Comparison of ENCODE assay signal across 14 cellular contexts in the genomic region with DNA sequence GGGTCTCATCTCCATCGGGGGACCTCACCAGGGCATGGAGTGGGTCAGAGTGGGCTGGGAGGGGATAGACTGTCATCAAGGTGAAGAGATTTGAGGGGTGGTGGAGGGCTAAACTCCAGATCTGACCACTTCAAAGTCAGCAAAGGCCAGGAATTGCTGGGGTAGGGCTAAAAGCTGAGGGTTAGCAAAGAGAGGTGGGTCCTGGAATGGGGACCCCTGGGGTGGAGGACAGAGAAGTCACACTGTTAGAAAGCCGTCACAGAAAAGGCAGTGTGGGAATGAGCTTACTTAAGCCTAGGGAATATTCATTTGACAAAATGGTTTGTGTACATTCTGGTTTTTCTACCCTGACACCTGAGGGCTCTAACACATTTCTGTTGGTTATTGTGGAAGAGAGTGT. TPM values are rescaled to one million over a fixed set of nuclear protein-coding genes. Genes with fewer than 3 reads are reported as not detected.
DNase-seq lines count a peak whose midpoint lies in the region; ATAC-seq and TF ChIP-seq lines count a peak whose summit lies in the region.
"Had no signal": no experiment of that assay in that cellular context is flagged by ENCODE, and none has a peak within 500 bp of the region (broad histone marks: within the 10 kb centered on the region; RNA-seq: fewer than 3 reads in every experiment).

No MANE protein-coding gene starts in this region.

- H3K4me1 Mint-ChIP-seq in CD4-positive, CD25-positive, alpha-beta regulatory T cell, result peaks cover 57 to 86% (median 60%) of the 10 kb centered on the region in 4 donors

- H3K9me2 ChIP-seq in MM.1S (replicated peaks; ENCODE audit: insufficient read depth, low read length) (no peaks in the 10 kb centered on the region), Karpas-422 (replicated peaks; ENCODE audit: insufficient read depth, low read length) (no peaks in the 10 kb centered on the region)

- H3K9ac ChIP-seq in MM.1S (ENCODE audit: low read length), result peak overlapping the region; percentile 76
- no peak overlapping the region for H3K9ac ChIP-seq in Karpas-422 (ENCODE audit: low read length)
- H3K9ac ChIP-seq: BLaER1 treated with 17β-estradiol and CSF1 and Interleukin-3, amounts not matched to agents 10 nM and 100 nM had no signal

- POLR2A ChIA-PET in GM10248 (lab: Yijun Ruan, JAX), result no interaction called here

- no peak for DNase-seq in CD4-positive, CD25-positive, alpha-beta regulatory T cell
- DNase-seq in MM.1S (no peak), right atrium auricular region (ENCODE audit: low spot score) (no peak), NCI-H2081 (lab: John Stamatoyannopoulos, UW) (no peak), Karpas-422 (no peak), NCI-H1105 (lab: John Stamatoyannopoulos, UW) (no peak), GM10248 (ENCODE audit: extremely low spot score) (no peak)
- DNase-seq: activated CD4-positive, CD25-positive, alpha-beta regulatory T cell treated with anti-CD3 and anti-CD28 coated beads, Interleukin-2, amount 50 U/mL, for 72 hours; kidney glomerular epithelial cell; SHP77 had no signal

- H3K27me3 ChIP-seq in CD4-positive, CD25-positive, alpha-beta regulatory T cell (ENCODE audit: control insufficient read depth, insufficient read depth, low read length), result no peaks in the 10 kb centered on the region
- H3K27me3 ChIP-seq in MM.1S (replicated peaks; ENCODE audit: insufficient read depth, low read length) (no peaks in the 10 kb centered on the region), right atrium auricular region (no peaks in the 10 kb centered on the region), Karpas-422 (ENCODE audit: low read length) (no peaks in the 10 kb centered on the region)
- H3K27me3 ChIP-seq: BLaER1 treated with 17β-estradiol and CSF1 and Interleukin-3, amounts not matched to agents 10 nM and 100 nM had no signal

- H3K4me3 Mint-ChIP-seq in CD4-positive, CD25-positive, alpha-beta regulatory T cell, result peak overlapping the region; percentile 80 to 94 (median 83)
- H3K4me3 Mint-ChIP-seq: neural crest cell had no signal

- no peaks in the 10 kb centered on the region for H3K27me3 Mint-ChIP-seq in CD4-positive, CD25-positive, alpha-beta regulatory T cell

- H3K36me3 Mint-ChIP-seq in CD4-positive, CD25-positive, alpha-beta regulatory T cell, result peaks cover 28% of the 10 kb centered on the region

- no peak overlapping the region for H2AFZ ChIP-seq in MM.1S (ENCODE audit: low read length)
- H2AFZ ChIP-seq in Karpas-422 (ENCODE audit: low read length), result no peak overlapping the region

- TF ChIP-seq CTCF in MM.1S (IDR thresholded peaks at IDR 0.05; ENCODE audit: low read length), result no peak
- TF ChIP-seq CTCF in right atrium auricular region (IDR thresholded peaks at IDR 0.05), result no peak
- TF ChIP-seq CTCF in GM10248 (IDR thresholded peaks at IDR 0.05; ENCODE audit: control extremely low read depth, extremely low read depth, low read depth, missing control alignments), result no peak

- peaks cover 0 to 4% of the 10 kb centered on the region in 2 experiments for H3K9me3 ChIP-seq in CD4-positive, CD25-positive, alpha-beta regulatory T cell (ENCODE audit: control insufficient read depth in 2 of 2, low read length in 2 of 2)
- H3K9me3 ChIP-seq in MM.1S (replicated peaks; ENCODE audit: insufficient read depth, low read length), result no peaks in the 10 kb centered on the region
- H3K9me3 ChIP-seq in right atrium auricular region, result peaks cover 0 to 5% of the 10 kb centered on the region in 2 donors
- H3K9me3 ChIP-seq in Karpas-422 (ENCODE audit: low read length), result no peaks in the 10 kb centered on the region

- CTCF ChIA-PET in GM10248 (lab: Yijun Ruan, JAX), result interaction anchor here (1.5 to 1.8 kb wide), 2 partner anchors 14 to 190 kb away, joined by 4 to 6 read pairs; no protein-coding TSS in a partner anchor

- H3K4me2 ChIP-seq in MM.1S (ENCODE audit: low read depth, low read length) (peak overlapping the region; percentile 92), Karpas-422 (ENCODE audit: low read depth, low read length, poor library complexity, severe bottlenecking) (no peak overlapping the region)

- peaks cover 50% of the 10 kb centered on the region for H3F3A ChIP-seq in MM.1S (ENCODE audit: insufficient read depth, low read length)

- H3K27ac ChIP-seq in CD4-positive, CD25-positive, alpha-beta regulatory T cell (ENCODE audit: insufficient read depth, low read length, poor library complexity, severe bottlenecking), result peak overlapping the region; percentile 86
- H3K27ac ChIP-seq in MM.1S (ENCODE audit: low read length) (peak overlapping the region; percentile 97), right atrium auricular region (peak overlapping the region; percentile 41 to 64), Karpas-422 (ENCODE audit: low read length) (no peak overlapping the region)
- H3K27ac ChIP-seq: BLaER1 treated with 17β-estradiol and CSF1 and Interleukin-3, amounts not matched to agents 10 nM and 100 nM had no signal

- peaks cover 12% of the 10 kb centered on the region for H3K36me3 ChIP-seq in CD4-positive, CD25-positive, alpha-beta regulatory T cell (ENCODE audit: control insufficient read depth, insufficient read depth, low read length)
- H3K36me3 ChIP-seq in MM.1S (replicated peaks; ENCODE audit: insufficient read depth, low read length), result no peaks in the 10 kb centered on the region; the same call in 1 of the 2 replicates
- peaks cover 5% of the 10 kb centered on the region for H3K36me3 ChIP-seq in right atrium auricular region
- peaks cover 54% of the 10 kb centered on the region for H3K36me3 ChIP-seq in Karpas-422 (ENCODE audit: insufficient read depth, low read length)

- peak overlapping the region; percentile 96 to 99 (median 98) for H3K27ac Mint-ChIP-seq in CD4-positive, CD25-positive, alpha-beta regulatory T cell

- H3K9me3 Mint-ChIP-seq in CD4-positive, CD25-positive, alpha-beta regulatory T cell, result no peaks in the 10 kb centered on the region
- H3K9me3 Mint-ChIP-seq: neural crest cell had no signal

- peaks cover 90% of the 10 kb centered on the region for H3K79me2 ChIP-seq in MM.1S (ENCODE audit: low read length)
- H3K79me2 ChIP-seq in Karpas-422 (ENCODE audit: low read length), result peaks cover 89% of the 10 kb centered on the region

- ATAC-seq in CD4-positive, CD25-positive, alpha-beta regulatory T cell (ENCODE audit: low read depth in 2 of 2), result peak in 1 of 2 donors; percentile 3
- ATAC-seq in GM18511 (IDR thresholded peaks at IDR 0.05; ENCODE audit: unreplicated experiment), result peak; percentile 30
- ATAC-seq: HCT116 had no signal

- H4K20me1 ChIP-seq in MM.1S (ENCODE audit: insufficient read depth, low read length) (no peaks in the 10 kb centered on the region), Karpas-422 (ENCODE audit: insufficient read depth, low read depth, low read length) (peaks cover 9% of the 10 kb centered on the region; the same call in 1 of the 2 replicates)

- peak overlapping the region; percentile 78 for H3K4me3 ChIP-seq in CD4-positive, CD25-positive, alpha-beta regulatory T cell (ENCODE audit: low read depth, low read length)
- H3K4me3 ChIP-seq in MM.1S (ENCODE audit: low read length), result peak overlapping the region; percentile 49
- H3K4me3 ChIP-seq in right atrium auricular region, result no peak overlapping the region
- H3K4me3 ChIP-seq in Karpas-422 (ENCODE audit: low read length), result no peak overlapping the region
- H3K4me3 ChIP-seq: BLaER1 treated with 17β-estradiol and CSF1 and Interleukin-3, amounts not matched to agents 10 nM and 100 nM had no signal

- H3K4me1 ChIP-seq in CD4-positive, CD25-positive, alpha-beta regulatory T cell (ENCODE audit: control insufficient read depth, insufficient read depth, low read length, poor library complexity, severe bottlenecking), result peaks cover 61% of the 10 kb centered on the region
- H3K4me1 ChIP-seq in MM.1S (ENCODE audit: low read length) (peaks cover 79% of the 10 kb centered on the region), right atrium auricular region (peaks cover 0 to 69% of the 10 kb centered on the region in 2 donors), Karpas-422 (ENCODE audit: low read length) (peaks cover 8% of the 10 kb centered on the region)

RNA-seq across cellular contexts. Expression of gene FBH1, which starts 6.2 kb away (rescaled TPM):
- total RNA-seq in CD4-positive, CD25-positive, alpha-beta regulatory T cell, result 108 TPM
- 100 to 1,000 TPM in 2 of 4 donors, 10 to 100 TPM in 2; 85.3 to 107 (median 97.0) TPM for polyA plus RNA-seq in CD4-positive, CD25-positive, alpha-beta regulatory T cell
- total RNA-seq in right atrium auricular region, result 10 to 100 TPM; 68.7 to 93.4 TPM
- total RNA-seq in Karpas-422 (2014; rRNA removed; shearing (Covaris generic); ENCODE audit: low replicate concordance), result 61.9 and 90.1 TPM in 2 replicates

RNA-seq across cellular contexts. Expression of gene ANKRD16, which starts 6.5 kb away (rescaled TPM):
- 4.8 TPM for total RNA-seq in CD4-positive, CD25-positive, alpha-beta regulatory T cell
- 1 to 10 TPM; 3.1 to 6.3 (median 3.4) TPM for polyA plus RNA-seq in CD4-positive, CD25-positive, alpha-beta regulatory T cell
- 1 to 10 TPM; 1.9 to 3.5 TPM for total RNA-seq in right atrium auricular region
- total RNA-seq in Karpas-422 (2014; rRNA removed; shearing (Covaris generic); ENCODE audit: low replicate concordance), result 12.8 and 29.5 TPM in 2 replicates

Comparison
In these comparisons a context has a peak if more than half of its experiments do, and no peak if none do; other contexts are left out.
1. H3K4me3 ChIP-seq: peak in CD4-positive, CD25-positive, alpha-beta regulatory T cell (single experiment) and MM.1S (single experiment); none in right atrium auricular region (0 of 2) and Karpas-422 (single experiment).